Comparison of ENCODE assay signal across 8 cellular contexts in the genomic region with DNA sequence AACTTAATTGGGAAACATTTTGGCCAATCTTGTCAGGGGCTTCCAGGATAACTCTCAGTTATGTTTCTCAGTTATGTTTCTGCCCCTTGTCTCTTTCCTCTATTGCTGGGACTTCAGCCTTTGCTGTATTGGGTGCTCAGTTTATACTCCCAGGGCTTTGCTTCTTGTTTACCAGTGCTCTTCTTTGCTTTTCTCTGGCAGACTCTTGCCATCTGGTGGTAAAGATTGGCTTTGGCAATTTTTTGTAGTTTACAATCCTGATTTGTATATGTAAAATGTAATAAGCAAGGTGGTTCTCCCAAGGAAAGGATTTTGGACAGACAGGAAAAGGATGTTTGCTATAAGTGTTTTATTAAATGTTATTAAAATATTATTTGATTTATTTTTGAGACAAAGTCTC. TPM values are rescaled to one million over a fixed set of nuclear protein-coding genes. Genes with fewer than 3 reads are reported as not detected.
DNase-seq lines count a peak whose midpoint lies in the region; ATAC-seq and TF ChIP-seq lines count a peak whose summit lies in the region.

No MANE protein-coding gene starts in this region.

- ATAC-seq in GM19023 (IDR thresholded peaks at IDR 0.05; ENCODE audit: unreplicated experiment) (no peak), GM18868 (IDR thresholded peaks at IDR 0.05; ENCODE audit: unreplicated experiment) (no peak)

- intact Hi-C loops in ovary (cut with DNase I): no loop called here

- DNase-seq in DMS153 treated with DMSO at 0.1 percent for 48 hours (lab: John Stamatoyannopoulos, UW; ENCODE audit: unreplicated experiment) (peak; percentile 90), HuH-7 (ENCODE audit: low spot score) (peak; percentile 47), OCI-M1 (lab: John Stamatoyannopoulos, UW) (peak; percentile 52), epithelial cell of proximal tubule (ENCODE audit: low read depth) (no peak), ovary (no peak), UCSD-AML1 (lab: John Stamatoyannopoulos, UW; ENCODE audit: unreplicated experiment) (no peak)

- TF ChIP-seq POLR2A in ovary (IDR thresholded peaks at IDR 0.05): no peak

- peak; percentile 76 for TF ChIP-seq CTCF in epithelial cell of proximal tubule (conservative IDR thresholded peaks at IDR 0.05; ENCODE audit: low read depth, low read length)
- peak in 2 of 3 donors; percentile 28 to 34 for TF ChIP-seq CTCF in ovary (IDR thresholded peaks at IDR 0.05)

- no peaks in the 10 kb centered on the region for H3K27me3 ChIP-seq in ovary

- H3K36me3 ChIP-seq in ovary: no peaks in the 10 kb centered on the region

- TF ChIP-seq EP300 in ovary (IDR thresholded peaks at IDR 0.05): no peak

- no peaks in the 10 kb centered on the region for H3K9me3 ChIP-seq in ovary

- H3K4me1 ChIP-seq in ovary (ENCODE audit: insufficient read depth): no peaks in the 10 kb centered on the region

- H3K27ac ChIP-seq in ovary: no peak overlapping the region

- no peak overlapping the region for H3K4me3 ChIP-seq in epithelial cell of proximal tubule (ENCODE audit: low read depth, low read length)
- no peak overlapping the region for H3K4me3 ChIP-seq in ovary

RNA-seq across cellular contexts. Expression of a gene that starts 37.9 kb away (rescaled TPM):
- total RNA-seq in epithelial cell of proximal tubule (10.2 and 21.7 TPM in 2 replicates), ovary (10 to 100 TPM in 6 of 7 donors, 1 to 10 TPM in 1; 3.3 to 39.3 (median 24.2) TPM)
- 100 to 1,000 TPM in 1 of 2 donors, 10 to 100 TPM in 1; 20.0 to 153 TPM for polyA plus RNA-seq in ovary

RNA-seq across cellular contexts. Expression of a gene that starts 38.2 kb away (rescaled TPM):
- total RNA-seq in epithelial cell of proximal tubule: 39.2 and 54.0 TPM in 2 replicates
- 10 to 100 TPM; 16.0 to 25.6 (median 21.5) TPM for total RNA-seq in ovary
- polyA plus RNA-seq in ovary: 10 to 100 TPM; 31.5 to 48.5 TPM

RNA-seq across cellular contexts. Expression of a gene that starts 38.4 kb away (rescaled TPM):
- total RNA-seq in epithelial cell of proximal tubule (67.9 and 131 TPM in 2 replicates), ovary (10 to 100 TPM; 32.9 to 62.3 (median 46.9) TPM)
- polyA plus RNA-seq in ovary: 10 to 100 TPM; 26.0 to 42.8 TPM

Comparison
In these comparisons a context has a peak if more than half of its experiments do, and no peak if none do; other contexts are left out.
1. DNase-seq: peak in DMS153 treated with DMSO at 0.1 percent for 48 hours (single experiment), HuH-7 (single experiment) and OCI-M1 (single experiment); none in epithelial cell of proximal tubule (single experiment), ovary (0 of 5) and UCSD-AML1 (single experiment).